Comparison of ENCODE assay signal across 14 cellular contexts in the genomic region with DNA sequence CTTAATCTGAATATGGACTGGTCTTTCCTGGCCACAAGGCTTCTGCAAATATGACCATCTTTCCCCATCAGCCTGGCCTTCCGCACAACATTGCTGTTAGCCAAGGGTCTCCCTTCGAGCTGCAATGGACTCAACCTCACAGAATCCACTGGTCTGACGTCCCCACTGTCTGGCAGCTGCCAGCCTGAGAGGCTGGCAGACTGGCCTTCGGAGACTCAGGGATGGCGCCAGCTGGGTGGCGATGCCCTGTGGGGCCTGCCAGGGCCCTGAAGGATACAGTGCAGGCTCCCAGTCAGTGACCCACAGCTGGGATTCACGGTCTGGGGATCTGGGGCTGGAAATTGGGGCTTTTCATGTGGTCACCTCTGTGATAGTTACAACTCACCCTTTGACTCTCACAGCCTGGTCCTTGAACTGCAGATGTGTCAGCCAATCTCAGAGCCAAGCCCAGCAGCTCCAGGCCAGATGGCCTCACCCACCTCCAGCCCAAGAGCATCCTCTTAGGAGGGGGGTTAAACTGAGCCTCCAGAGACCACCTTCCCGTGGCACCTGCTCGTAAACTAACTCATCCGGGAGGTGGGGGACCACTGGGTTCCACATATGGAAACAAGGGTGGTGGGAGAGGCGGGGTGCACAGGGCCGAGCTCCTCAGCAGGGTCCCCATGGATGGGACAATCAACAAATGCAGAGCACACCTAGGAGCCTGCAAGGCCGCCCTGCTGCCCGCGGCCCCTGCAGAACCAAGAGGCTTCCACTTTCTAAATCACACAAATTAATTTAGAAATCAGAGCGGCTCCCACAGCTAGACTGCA. TPM values are rescaled to one million over a fixed set of nuclear protein-coding genes. Genes with fewer than 3 reads are reported as not detected.
"Had no signal": no experiment of that assay in that cellular context is flagged by ENCODE, and none has a peak within 500 bp of the region (broad histone marks: within the 10 kb centered on the region; RNA-seq: fewer than 3 reads in every experiment).

No MANE protein-coding gene starts in this region.

- H3K27ac ChIP-seq: dorsolateral prefrontal cortex, gastroesophageal sphincter, hepatocyte, ovary had no signal

- H3K4me3 ChIP-seq: dorsolateral prefrontal cortex, gastroesophageal sphincter, hepatocyte, ovary had no signal

- DNase-seq: activated naive CD4-positive, alpha-beta T cell treated with Interleukin-2 at 50 U/mL for 16 hours; activated T-cell treated with anti-CD3 and anti-CD28 coated beads for 4 hours; ovary; small intestine; stimulated activated CD4-positive, alpha-beta T cell treated with anti-CD3 and anti-CD28 coated beads, Interleukin-4, amount 100 ng/mL, for 24 hours; stimulated activated naive CD4-positive, alpha-beta T cell treated with Interleukin-2 at 50 U/mL for 16 hours had no signal

- H3K27ac Mint-ChIP-seq: type B pancreatic cell had no signal

- ATAC-seq: activated CD4-positive, CD25-positive, alpha-beta regulatory T cell treated with anti-CD3 and anti-CD28 coated beads, Interleukin-2, amount 50 U/mL, for 24 hours; gastroesophageal sphincter had no signal

- H3K36me3 Mint-ChIP-seq: type B pancreatic cell had no signal

- H3K4me3 Mint-ChIP-seq: neural crest cell, type B pancreatic cell had no signal

- H3K9me3 ChIP-seq: gastroesophageal sphincter, ovary had no signal

- H3K27me3 ChIP-seq: hepatocyte, ovary had no signal

- H3K9me3 Mint-ChIP-seq: neural crest cell, type B pancreatic cell had no signal

- H3K36me3 ChIP-seq: gastroesophageal sphincter, ovary had no signal

- H3K4me1 Mint-ChIP-seq: neural crest cell had no signal

RNA-seq across cellular contexts. Expression of gene C14orf180, which starts 21.1 kb away (rescaled TPM):
- total RNA-seq: astrocyte, neural crest cell had no signal

RNA-seq across cellular contexts. Expression of gene TMEM179, which starts 46.1 kb away (rescaled TPM):
- total RNA-seq: lower leg skin had no signal
